In the genomic region with DNA sequence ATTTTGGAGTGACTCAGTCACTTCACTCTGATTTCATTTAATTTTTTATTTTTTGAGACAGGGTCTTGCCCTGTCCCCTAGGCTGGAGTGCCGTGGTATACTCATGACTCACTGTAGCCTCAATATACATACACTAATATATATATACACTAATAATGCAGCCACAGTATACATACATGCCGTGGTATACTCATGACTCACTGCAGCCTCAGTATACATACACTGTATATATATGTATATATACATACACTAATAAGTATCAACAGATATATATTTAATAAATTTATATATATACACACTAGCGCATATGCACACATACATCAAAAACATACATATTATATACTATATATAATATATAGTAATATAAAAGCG, we compare ENCODE assay signal across 22 cellular contexts.
"Had no signal": no experiment of that assay in that cellular context is flagged by ENCODE, and none has a peak within 500 bp of the region (broad histone marks: within the 10 kb centered on the region; RNA-seq: fewer than 3 reads in every experiment).

No MANE protein-coding gene starts in this region.

- H3K4me2 ChIP-seq: neural progenitor cell had no signal

- DNase-seq: natural killer cell; occipital lobe; ovary; psoas muscle; right cardiac atrium; right lobe of liver; sigmoid colon; small intestine; stimulated activated CD4-positive, alpha-beta T cell treated with anti-CD3 and anti-CD28 coated beads, Interleukin-15, amount 100 ng/mL, for 24 hours; stimulated activated CD4-positive, alpha-beta T cell treated with anti-CD3 and anti-CD28 coated beads, Interleukin-2, amount 100 ng/mL, for 24 hours; stimulated activated CD4-positive, alpha-beta T cell treated with anti-CD3 and anti-CD28 coated beads, Interleukin-2, amount 100 ng/mL, for 48 hours; stimulated activated CD4-positive, alpha-beta T cell treated with anti-CD3 and anti-CD28 coated beads, Interleukin-4, amount 100 ng/mL, for 24 hours; stimulated activated naive B cell treated with anti-CD40 and anti-IgM and Interleukin-4, amounts not matched to agents 10 μg/mL and 1 μg/mL and 100 μg/mL, for 72 hours; stimulated activated naive CD4-positive, alpha-beta T cell treated with Interleukin-2 at 50 U/mL for 16 hours; stomach; tibial artery; transverse colon; upper lobe of right lung; uterus had no signal

- H3K27me3 ChIP-seq: neural progenitor cell, ovary, right lobe of liver, sigmoid colon, stomach, tibial artery, transverse colon, upper lobe of right lung, uterus had no signal

- H2AFZ ChIP-seq: neural progenitor cell, parathyroid adenoma had no signal

- H3K9ac ChIP-seq: neural progenitor cell, parathyroid adenoma had no signal

- ATAC-seq: natural killer cell; psoas muscle; right cardiac atrium; right lobe of liver; stimulated activated effector memory CD8-positive, alpha-beta T cell treated with anti-CD3 and anti-CD28 coated beads, Interleukin-12 subunit alpha, Interleukin-12 subunit beta, amount 100 ng/mL, for 72 hours; stimulated activated naive B cell treated with anti-CD40 and anti-IgM and Interleukin-4, amounts not matched to agents 10 μg/mL and 1 μg/mL and 100 μg/mL, for 72 hours; upper lobe of right lung had no signal

- H3K4me1 ChIP-seq: neural progenitor cell, parathyroid adenoma, psoas muscle, right lobe of liver, sigmoid colon, stomach, tibial artery, transverse colon, upper lobe of right lung, uterus had no signal

- H3K27ac ChIP-seq: neural progenitor cell, ovary, parathyroid adenoma, psoas muscle, right lobe of liver, sigmoid colon, stomach, tibial artery, transverse colon, upper lobe of right lung, uterus had no signal

- H3K9me3 ChIP-seq: ovary, psoas muscle, right lobe of liver, sigmoid colon, stomach, tibial artery, transverse colon, upper lobe of right lung, uterus had no signal

- H3K36me3 ChIP-seq: neural progenitor cell, ovary, right lobe of liver, sigmoid colon, stomach, tibial artery, transverse colon, upper lobe of right lung, uterus had no signal

- H3K79me2 ChIP-seq: parathyroid adenoma had no signal

- FAIRE-seq: small intestine had no signal

- H3K4me3 ChIP-seq: neural progenitor cell, ovary, psoas muscle, right lobe of liver, sigmoid colon, stomach, tibial artery, transverse colon, upper lobe of right lung, uterus had no signal
